8 cellular contexts compared by ENCODE assay signal in genomic region chr5:171387970-171388815, GRCh38. TPM values are rescaled to one million over a fixed set of nuclear protein-coding genes. Genes with fewer than 3 reads are reported as not detected.
DNase-seq lines count a peak whose midpoint lies in the region; ATAC-seq and TF ChIP-seq lines count a peak whose summit lies in the region.

No MANE protein-coding gene starts in this region.

- H2AK5ac ChIP-seq in mesenchymal stem cell (ENCODE audit: low read length, severe bottlenecking), result peak overlapping the region; percentile 4

- H3K27ac ChIP-seq in AG04450 (ENCODE audit: low read depth, low read length), result peak overlapping the region; percentile 86
- H3K27ac ChIP-seq in effector memory CD4-positive, alpha-beta T cell (ENCODE audit: insufficient read depth, low read length, poor library complexity, severe bottlenecking), result peak overlapping the region; percentile 84
- H3K27ac ChIP-seq in mesenchymal stem cell (ENCODE audit: low read length, poor library complexity, severe bottlenecking), result peak overlapping the region; percentile 93

- H3K4ac ChIP-seq in mesenchymal stem cell (ENCODE audit: low read depth in 1 of 2, low read length in 2 of 2), result peak overlapping the region; percentile 52 to 83

- H3K4me3 ChIP-seq in AG04450 (ENCODE audit: low read depth, low read length), result peak overlapping the region; percentile 98
- H3K4me3 ChIP-seq in effector memory CD4-positive, alpha-beta T cell (ENCODE audit: insufficient read depth, low read depth, low read length, poor library complexity, severe bottlenecking), result peak overlapping the region; percentile 76
- H3K4me3 ChIP-seq in mesenchymal stem cell (ENCODE audit: insufficient read depth in 1 of 2, low read depth in 1 of 2, low read length in 2 of 2), result peak overlapping the region; percentile 85 to 94

- peak overlapping the region; percentile 57 for H4K91ac ChIP-seq in mesenchymal stem cell (ENCODE audit: low read length)

- no peak for TF ChIP-seq CTCF in AG04450 (IDR thresholded peaks at IDR 0.05; ENCODE audit: low read depth, low read length)

- CTCF ChIA-PET in AG04450 (lab: Charles Lee), result interaction anchor here (1.1 kb wide), 1 partner anchor 180 kb away, joined by 3 read pairs; no protein-coding TSS in a partner anchor

- H2AFZ ChIP-seq in mesenchymal stem cell (ENCODE audit: low read depth, low read length), result no peak overlapping the region

- H3K4me2 ChIP-seq in mesenchymal stem cell (ENCODE audit: low read length, poor library complexity, severe bottlenecking), result peak overlapping the region; percentile 86

- peak overlapping the region; percentile 95 for H3K9ac ChIP-seq in mesenchymal stem cell (ENCODE audit: low read length)

- H3K14ac ChIP-seq in mesenchymal stem cell (ENCODE audit: low read length in 2 of 2), result peak overlapping the region in 1 of 2 experiments; percentile 12

- H3K79me1 ChIP-seq in mesenchymal stem cell (replicated peaks; ENCODE audit: low read length, poor library complexity, severe bottlenecking), result peaks cover 3% of the 10 kb centered on the region

- H2BK5ac ChIP-seq in mesenchymal stem cell (ENCODE audit: low read depth, low read length, poor library complexity, severe bottlenecking), result peak overlapping the region; percentile 88

- POLR2A ChIA-PET in AG04450 (lab: Yijun Ruan, JAX), result interaction anchor here (0.5 to 1.3 kb wide), 8 partner anchors 13 to 671 kb away, joined by 3 to 9 read pairs (median 3); partner anchors contain the start of gene FBXW11

- H3K9me3 ChIP-seq in AG04450 (ENCODE audit: control insufficient read depth, insufficient read depth, low read length), result no peaks in the 10 kb centered on the region; the same call in 1 of the 2 replicates
- no peaks in the 10 kb centered on the region for H3K9me3 ChIP-seq in effector memory CD4-positive, alpha-beta T cell (ENCODE audit: control insufficient read depth, low read length)
- H3K9me3 ChIP-seq in mesenchymal stem cell (ENCODE audit: control insufficient read depth, low read length), result no peaks in the 10 kb centered on the region

- H3K4me1 ChIP-seq in effector memory CD4-positive, alpha-beta T cell (ENCODE audit: control insufficient read depth, insufficient read depth, low read length, poor library complexity, severe bottlenecking), result peaks cover 15% of the 10 kb centered on the region
- peaks cover 12% of the 10 kb centered on the region for H3K4me1 ChIP-seq in mesenchymal stem cell (ENCODE audit: control insufficient read depth, insufficient read depth, low read depth, low read length)

- peak overlapping the region; percentile 91 for H2BK120ac ChIP-seq in mesenchymal stem cell (ENCODE audit: low read depth, low read length)

- H3K27me3 ChIP-seq in AG04450 (ENCODE audit: control insufficient read depth, insufficient read depth, low read length), result no peaks in the 10 kb centered on the region
- H3K27me3 ChIP-seq in effector memory CD4-positive, alpha-beta T cell (replicated peaks; ENCODE audit: control insufficient read depth, insufficient read depth, low read length, poor library complexity, severe bottlenecking), result no peaks in the 10 kb centered on the region
- no peaks in the 10 kb centered on the region for H3K27me3 ChIP-seq in mesenchymal stem cell (ENCODE audit: control insufficient read depth in 1 of 2, insufficient read depth in 1 of 2, low read length in 2 of 2)

- H3K23ac ChIP-seq in mesenchymal stem cell (ENCODE audit: low read length in 2 of 2), result peak overlapping the region; percentile 29 to 48

- under 1% methylated on average over 56 of the region's 56 CpGs for WGBS in mesenchymal stem cell

- H2BK12ac ChIP-seq in mesenchymal stem cell (ENCODE audit: low read length in 2 of 2), result no peak overlapping the region

- H4K8ac ChIP-seq in mesenchymal stem cell (ENCODE audit: low read length), result peak overlapping the region; percentile 36

- H3K36me3 ChIP-seq in effector memory CD4-positive, alpha-beta T cell (ENCODE audit: control insufficient read depth, insufficient read depth, low read length), result peaks cover 8% of the 10 kb centered on the region
- peaks cover 7 to 34% of the 10 kb centered on the region in 2 experiments for H3K36me3 ChIP-seq in mesenchymal stem cell (ENCODE audit: control insufficient read depth in 1 of 2, insufficient read depth in 2 of 2, low read depth in 1 of 2, low read length in 2 of 2)

- H2BK15ac ChIP-seq in mesenchymal stem cell (ENCODE audit: low read depth, poor library complexity, severe bottlenecking), result no peak overlapping the region

- DNase-seq in AG04450 (ENCODE audit: low read depth, low spot score), result peak; percentile 33
- peak; percentile 53 for DNase-seq in NCI-H774 (lab: John Stamatoyannopoulos, UW)
- peak; percentile 94 for DNase-seq in activated CD8-positive, alpha-beta memory T cell treated with anti-CD3 and anti-CD28 coated beads for 24 hours
- DNase-seq in effector memory CD4-positive, alpha-beta T cell, result peak; percentile 70 to 77 (median 73)
- peak; percentile 85 for DNase-seq in mesenchymal stem cell
- DNase-seq in stimulated activated CD8-positive, alpha-beta memory T cell treated with anti-CD3 and anti-CD28 coated beads, Interleukin-12 subunit alpha, Interleukin-12 subunit beta, amount 100 ng/mL, for 4 hours (ENCODE audit: low read depth), result peak; percentile 76

- ATAC-seq in GM18867 (IDR thresholded peaks at IDR 0.05; ENCODE audit: unreplicated experiment) (peak; percentile 36), HG03097 (IDR thresholded peaks at IDR 0.05; ENCODE audit: low FRiP score, unreplicated experiment) (peak; percentile 20)

- peak overlapping the region; percentile 40 to 73 for H3K18ac ChIP-seq in mesenchymal stem cell (ENCODE audit: low read depth in 1 of 2, low read length in 2 of 2)

RNA-seq across cellular contexts. Expression of gene NPM1, which starts 0.5 kb away (rescaled TPM):
- 2,315 and 2,664 TPM in 2 replicates for polyA plus RNA-seq in AG04450 (2011; rRNA removed)
- 733 and 818 TPM in 2 replicates for polyA minus RNA-seq in AG04450 (2011; rRNA and poly(A)+ RNA removed)
- 1,355 TPM for polyA plus RNA-seq in mesenchymal stem cell (2013, experiment 1 of 2)
- 1,330 TPM for polyA plus RNA-seq in mesenchymal stem cell (2013, experiment 2 of 2)

RNA-seq across cellular contexts. Expression of gene FGF18, which starts 31.3 kb away (rescaled TPM):
- polyA plus RNA-seq in AG04450 (2011; rRNA removed), result 0.27 and 0.30 TPM in 2 replicates
- polyA minus RNA-seq in AG04450 (2011; rRNA and poly(A)+ RNA removed), result 0.14 TPM in 1 of 2 replicates, not detected in the other
- 0.12 TPM for polyA plus RNA-seq in mesenchymal stem cell (2013, experiment 1 of 2)
- 0.04 TPM for polyA plus RNA-seq in mesenchymal stem cell (2013, experiment 2 of 2)

Comparison
In these comparisons a context has a peak if more than half of its experiments do, and no peak if none do; other contexts are left out.
1. Peak in every context shown above with its lines: DNase-seq, ATAC-seq, H3K4me3 ChIP-seq and H3K27ac ChIP-seq.
2. DNase-seq: peak in every context shown above with its lines; median percentile 94 in activated CD8-positive, alpha-beta memory T cell treated with anti-CD3 and anti-CD28 coated beads for 24 hours; 85 in mesenchymal stem cell; 76 in stimulated activated CD8-positive, alpha-beta memory T cell treated with anti-CD3 and anti-CD28 coated beads, Interleukin-12 subunit alpha, Interleukin-12 subunit beta, amount 100 ng/mL, for 4 hours; 73 in effector memory CD4-positive, alpha-beta T cell; 53 in NCI-H774; 33 in AG04450.